ENCODE assay signal across 1 cellular context in the genomic region with DNA sequence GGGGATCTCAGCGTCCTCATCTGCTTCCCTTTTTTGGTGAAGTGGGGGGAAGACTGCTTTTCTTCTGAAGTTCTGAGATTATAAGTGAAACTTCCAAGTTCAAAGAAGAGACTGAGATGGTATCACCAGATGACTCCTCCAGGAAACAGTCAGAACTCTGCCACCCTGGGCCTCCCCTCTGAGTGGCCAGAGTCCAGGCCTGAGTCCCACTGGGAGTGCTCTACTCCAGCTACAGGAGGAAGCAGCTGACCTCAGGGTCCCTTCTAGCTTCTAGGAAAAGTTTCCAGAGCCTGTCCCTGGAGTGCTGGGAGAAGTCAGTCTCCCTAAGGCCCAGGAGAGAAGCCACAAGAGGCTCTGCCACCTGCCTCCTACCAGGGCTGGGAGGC.
TF ChIP-seq lines count a peak whose summit lies in the region.

No MANE protein-coding gene starts in this region.

TF ChIP-seq in HepG2, 621 proteins besides CTCF, POLR2A, EP300 and RAD21:
- no peak for TF ChIP-seq MLXIP (CRISPR knock-in tag; IDR thresholded peaks at IDR 0.05; ENCODE audit: borderline replicate concordance)
- TF ChIP-seq THAP9 (CRISPR knock-in tag; IDR thresholded peaks at IDR 0.05; ENCODE audit: borderline replicate concordance): 0 out of 2 replicates have a peak, but pooled peaks have one; percentile 3
- no peak for TF ChIP-seq JUND (CRISPR knock-in tag; IDR thresholded peaks at IDR 0.05)
- TF ChIP-seq ATAD3A (CRISPR knock-in tag; IDR thresholded peaks at IDR 0.05): no peak
